Comparison of ENCODE assay signal across 34 cellular contexts in the genomic region with DNA sequence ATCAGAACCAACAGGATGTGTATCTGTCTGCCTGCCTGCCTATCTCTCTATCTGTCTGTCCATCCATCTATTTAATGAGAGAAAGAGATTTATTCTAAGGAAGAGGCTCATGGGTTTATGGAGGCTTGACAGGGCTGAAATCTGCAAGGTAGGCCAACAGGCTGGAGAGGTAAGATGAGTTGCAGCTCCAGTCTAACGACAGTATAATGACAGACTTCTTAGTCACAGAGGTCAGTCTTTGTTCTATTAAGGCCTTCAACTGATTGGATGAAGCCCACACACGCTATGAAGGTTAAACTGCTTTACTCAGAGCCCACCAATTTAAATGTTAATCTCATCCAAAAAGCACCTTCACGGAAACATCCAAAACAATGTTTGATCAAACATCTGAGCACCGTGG.
"Had no signal": no experiment of that assay in that cellular context is flagged by ENCODE, and none has a peak within 500 bp of the region (broad histone marks: within the 10 kb centered on the region; RNA-seq: fewer than 3 reads in every experiment).

No MANE protein-coding gene starts in this region.

- ATAC-seq: activated CD8-positive, alpha-beta T cell treated with anti-CD3 and anti-CD28 coated beads for 36 hours; activated T-cell treated with anti-CD3 and anti-CD28 coated beads, Interleukin-2, amount 50 U/mL, for 4 hours; activated T-cell treated with anti-CD3 and anti-CD28 coated beads, Interleukin-2, amount 50 U/mL, for 72 hours; activated T-helper 17 cell treated with anti-CD3 and anti-CD28 coated beads, Interleukin-2, amount 50 U/mL, for 72 hours had no signal

- H3K4me1 Mint-ChIP-seq: activated B cell treated with CpG ODN at 0.5 μM for 24 hours; activated CD4-positive, alpha-beta T cell treated with anti-CD3 and anti-CD28 coated beads, Interleukin-2, amount 10 ng/mL, durations not matched to agents 24 days and 14 days; activated naive CD4-positive, alpha-beta T cell treated with anti-CD3 and anti-CD28 coated beads, Interleukin-2, amount 10 ng/mL, durations not matched to agents 7 days and 5 days; activated naive CD4-positive, alpha-beta T cell treated with anti-CD3 and anti-CD28 coated beads, Interleukin-2, amount 50 U/mL, for 24 hours; activated T-helper 17 cell treated with anti-CD3 and anti-CD28 coated beads, Interleukin-2, amount 50 U/mL, for 72 hours had no signal

- H3K4me3 ChIP-seq: ascending aorta, cardiac muscle cell had no signal

- H3K9me3 Mint-ChIP-seq: activated B cell treated with CpG ODN at 0.5 μM for 24 hours; activated CD4-positive, alpha-beta memory T cell treated with anti-CD3 and anti-CD28 coated beads for 36 hours; activated CD4-positive, alpha-beta T cell treated with anti-CD3 and anti-CD28 coated beads, Interleukin-2, amount 10 ng/mL, durations not matched to agents 24 days and 14 days; activated CD8-positive, alpha-beta T cell treated with anti-CD3 and anti-CD28 coated beads for 36 hours; activated naive CD4-positive, alpha-beta T cell treated with anti-CD3 and anti-CD28 coated beads, Interleukin-2, amount 10 ng/mL, durations not matched to agents 7 days and 5 days; activated naive CD4-positive, alpha-beta T cell treated with anti-CD3 and anti-CD28 coated beads, Interleukin-2, amount 50 U/mL, for 24 hours; activated T-cell treated with anti-CD3 and anti-CD28 coated beads, Interleukin-2, amount 50 U/mL, for 4 hours; activated T-cell treated with anti-CD3 and anti-CD28 coated beads, Interleukin-2, amount 50 U/mL, for 72 hours; activated T-helper 1 cell treated with anti-CD3 and anti-CD28 coated beads, Interleukin-12 subunit alpha, Interleukin-12 subunit beta, Interleukin-2, Interleukin-4 antibody, amounts not matched to agents 30 ng/mL and 10 ng/mL and 1 ng/mL, durations not matched to agents 14 hours and 24 hours and 36 hours; activated T-helper 17 cell treated with anti-CD3 and anti-CD28 coated beads, Interleukin-2, amount 50 U/mL, for 72 hours; brain; central memory CD8-positive, alpha-beta T cell; T-helper 1 cell treated with Interleukin-12 subunit alpha and Interleukin-12 subunit beta and Interleukin-4 antibody, amounts not matched to agents 30 μg/mL and 1 μg/mL, for 36 hours; T-helper 2 cell treated with Interferon-gamma antibody and Interleukin-4, amounts not matched to agents 5 μg/mL and 100 μg/mL, for 36 hours had no signal

- H3K9me3 ChIP-seq: ascending aorta had no signal

- H3K36me3 Mint-ChIP-seq: activated CD4-positive, alpha-beta memory T cell treated with anti-CD3 and anti-CD28 coated beads for 36 hours; activated naive CD4-positive, alpha-beta T cell treated with anti-CD3 and anti-CD28 coated beads, Interleukin-2, amount 10 ng/mL, durations not matched to agents 7 days and 5 days; activated naive CD4-positive, alpha-beta T cell treated with anti-CD3 and anti-CD28 coated beads, Interleukin-2, amount 50 U/mL, for 24 hours; activated naive CD8-positive, alpha-beta T cell; brain had no signal

- H3K27ac Mint-ChIP-seq: activated B cell treated with CpG ODN at 0.5 μM for 24 hours; activated CD4-positive, alpha-beta memory T cell treated with anti-CD3 and anti-CD28 coated beads for 36 hours; activated CD4-positive, alpha-beta T cell treated with anti-CD3 and anti-CD28 coated beads, Interleukin-2, amount 10 ng/mL, durations not matched to agents 24 days and 14 days; activated CD8-positive, alpha-beta T cell treated with anti-CD3 and anti-CD28 coated beads for 36 hours; activated naive CD4-positive, alpha-beta T cell treated with anti-CD3 and anti-CD28 coated beads, Interleukin-2, amount 10 ng/mL, durations not matched to agents 7 days and 5 days; activated naive CD4-positive, alpha-beta T cell treated with anti-CD3 and anti-CD28 coated beads, Interleukin-2, amount 50 U/mL, for 24 hours; activated naive CD8-positive, alpha-beta T cell; activated T-cell treated with anti-CD3 and anti-CD28 coated beads, Interleukin-2, amount 50 U/mL, for 72 hours; activated T-helper 1 cell treated with anti-CD3 and anti-CD28 coated beads, Interleukin-12 subunit alpha, Interleukin-12 subunit beta, Interleukin-2, Interleukin-4 antibody, amounts not matched to agents 30 ng/mL and 10 ng/mL and 1 ng/mL, durations not matched to agents 14 hours and 24 hours and 36 hours; activated T-helper 17 cell treated with anti-CD3 and anti-CD28 coated beads, Interleukin-2, amount 50 U/mL, for 72 hours; brain; T-helper 1 cell treated with Interleukin-12 subunit alpha and Interleukin-12 subunit beta and Interleukin-4 antibody, amounts not matched to agents 30 μg/mL and 1 μg/mL, for 36 hours; T-helper 2 cell treated with Interferon-gamma antibody and Interleukin-4, amounts not matched to agents 5 μg/mL and 100 μg/mL, for 36 hours had no signal

- DNase-seq: activated B cell treated with CpG ODN at 0.5 μM for 24 hours; activated CD4-positive, alpha-beta memory T cell treated with anti-CD3 and anti-CD28 coated beads for 36 hours; activated CD4-positive, alpha-beta T cell treated with anti-CD3 and anti-CD28 coated beads for 4 hours; activated CD4-positive, alpha-beta T cell treated with anti-CD3 and anti-CD28 coated beads, Interleukin-2, amount 10 ng/mL, durations not matched to agents 24 days and 14 days; activated CD4-positive, alpha-beta T cell treated with anti-CD3 and anti-CD28 coated beads, Interleukin-2, amount 50 U/mL, for 1 hour; activated CD4-positive, alpha-beta T cell treated with anti-CD3 and anti-CD28 coated beads, Interleukin-2, amount 50 U/mL, for 4 hours; activated CD4-positive, CD25-positive, alpha-beta regulatory T cell treated with anti-CD3 and anti-CD28 coated beads, Interleukin-2, amount 50 U/mL, for 72 hours; activated CD8-positive, alpha-beta memory T cell treated with anti-CD3 and anti-CD28 coated beads, Interleukin-2, amount 50 U/mL, for 4 hours; activated CD8-positive, alpha-beta T cell treated with anti-CD3 and anti-CD28 coated beads for 36 hours; activated gamma-delta T cell; activated naive CD4-positive, alpha-beta T cell treated with anti-CD3 and anti-CD28 coated beads, Interleukin-2, amount 10 ng/mL, durations not matched to agents 7 days and 5 days; activated naive CD4-positive, alpha-beta T cell treated with Interleukin-2 at 50 U/mL for 16 hours; activated T-cell treated with anti-CD3 and anti-CD28 coated beads for 4 hours; activated T-cell treated with anti-CD3 and anti-CD28 coated beads, Interleukin-2, amount 50 U/mL, for 1 hour; activated T-cell treated with anti-CD3 and anti-CD28 coated beads, Interleukin-2, amount 50 U/mL, for 4 hours; activated T-cell treated with anti-CD3 and anti-CD28 coated beads, Interleukin-2, amount 50 U/mL, for 72 hours; amygdala; anterior cingulate cortex; caudate nucleus; cerebellar nuclear complex; T-helper 1 cell; T-helper 2 cell; T-helper 9 cell had no signal

- H3K27ac ChIP-seq: ascending aorta, cardiac muscle cell, VCaP had no signal

- H3K36me3 ChIP-seq: cardiac muscle cell had no signal

- H3K27me3 Mint-ChIP-seq: brain; central memory CD8-positive, alpha-beta T cell had no signal

- H3K4me3 Mint-ChIP-seq: activated B cell treated with CpG ODN at 0.5 μM for 24 hours; activated CD4-positive, alpha-beta memory T cell treated with anti-CD3 and anti-CD28 coated beads for 36 hours; activated CD4-positive, alpha-beta T cell treated with anti-CD3 and anti-CD28 coated beads, Interleukin-2, amount 10 ng/mL, durations not matched to agents 24 days and 14 days; activated CD8-positive, alpha-beta T cell treated with anti-CD3 and anti-CD28 coated beads for 36 hours; activated naive CD4-positive, alpha-beta T cell treated with anti-CD3 and anti-CD28 coated beads, Interleukin-2, amount 10 ng/mL, durations not matched to agents 7 days and 5 days; activated naive CD4-positive, alpha-beta T cell treated with anti-CD3 and anti-CD28 coated beads, Interleukin-2, amount 50 U/mL, for 24 hours; activated naive CD8-positive, alpha-beta T cell; activated T-cell treated with anti-CD3 and anti-CD28 coated beads, Interleukin-2, amount 50 U/mL, for 4 hours; activated T-cell treated with anti-CD3 and anti-CD28 coated beads, Interleukin-2, amount 50 U/mL, for 72 hours; activated T-helper 1 cell treated with anti-CD3 and anti-CD28 coated beads, Interleukin-12 subunit alpha, Interleukin-12 subunit beta, Interleukin-2, Interleukin-4 antibody, amounts not matched to agents 30 ng/mL and 10 ng/mL and 1 ng/mL, durations not matched to agents 14 hours and 24 hours and 36 hours; activated T-helper 17 cell treated with anti-CD3 and anti-CD28 coated beads, Interleukin-2, amount 50 U/mL, for 72 hours; brain; central memory CD8-positive, alpha-beta T cell; T-helper 1 cell treated with Interleukin-12 subunit alpha and Interleukin-12 subunit beta and Interleukin-4 antibody, amounts not matched to agents 30 μg/mL and 1 μg/mL, for 36 hours; T-helper 2 cell treated with Interferon-gamma antibody and Interleukin-4, amounts not matched to agents 5 μg/mL and 100 μg/mL, for 36 hours had no signal

- H3K27me3 ChIP-seq: ascending aorta, cardiac muscle cell had no signal
